In genomic region chr20:48294942-48295341, GRCh38 we compare ENCODE assay signal across 16 cellular contexts.
DNase-seq lines count a peak whose midpoint lies in the region; TF ChIP-seq lines count a peak whose summit lies in the region.
"Had no signal": no experiment of that assay in that cellular context is flagged by ENCODE, and none has a peak within 500 bp of the region (broad histone marks: within the 10 kb centered on the region; RNA-seq: fewer than 3 reads in every experiment).

No MANE protein-coding gene starts in this region.

- DNase-seq in HFFc6 (no peak), adipocyte (ENCODE audit: low read depth) (no peak), islet precursor cell (peak; percentile 81), stomach (no peak), hepatic stellate cell (ENCODE audit: low spot score) (no peak), COR-L47 (lab: John Stamatoyannopoulos, UW) (no peak)
- no peak for DNase-seq in activated CD4-positive, alpha-beta T cell treated with anti-CD3 and anti-CD28 coated beads for 4 hours
- no peak for DNase-seq in activated naive CD4-positive, alpha-beta T cell treated with Interleukin-2 at 50 U/mL for 16 hours
- DNase-seq: activated T-cell treated with anti-CD3 and anti-CD28 coated beads, Interleukin-2, amount 50 U/mL, for 72 hours; dorsolateral prefrontal cortex; NCI-H187 treated with DMSO at 0.1 percent for 48 hours; NCI-H526 had no signal

- H3K9ac ChIP-seq in adipocyte (ENCODE audit: low read length) = no peak overlapping the region

- H3K4me1 Mint-ChIP-seq in HFFc6 (ENCODE audit: low read depth) = peaks cover 60% of the 10 kb centered on the region

- H3K9me3 Mint-ChIP-seq in HFFc6 = no peaks in the 10 kb centered on the region
- H3K9me3 Mint-ChIP-seq: activated T-cell treated with anti-CD3 and anti-CD28 coated beads, Interleukin-2, amount 50 U/mL, for 72 hours; memory B cell had no signal

- H3K27ac Mint-ChIP-seq in HFFc6 = peak overlapping the region; percentile 81
- H3K27ac Mint-ChIP-seq: activated T-cell treated with anti-CD3 and anti-CD28 coated beads, Interleukin-2, amount 50 U/mL, for 72 hours; memory B cell had no signal

- H3K9me3 ChIP-seq in adipocyte (ENCODE audit: control insufficient read depth, low read length) = no peaks in the 10 kb centered on the region
- no peaks in the 10 kb centered on the region for H3K9me3 ChIP-seq in stomach
- H3K9me3 ChIP-seq: prostate gland had no signal

- intact Hi-C loops in stomach (cut with DNase I; ENCODE audit: low total_unique reads) = no loop called here

- H3K36me3 Mint-ChIP-seq in HFFc6 (ENCODE audit: low read depth) = peaks cover 5% of the 10 kb centered on the region
- H3K36me3 Mint-ChIP-seq: memory B cell had no signal

- TF ChIP-seq CTCF in HFFc6 (IDR thresholded peaks at IDR 0.05) (no peak), stomach (IDR thresholded peaks at IDR 0.05) (no peak)

- TF ChIP-seq POLR2A in stomach (IDR thresholded peaks at IDR 0.05) = no peak

- peaks cover 14% of the 10 kb centered on the region for H3K27me3 Mint-ChIP-seq in HFFc6 (ENCODE audit: insufficient read depth)

- TF ChIP-seq EP300 in stomach (IDR thresholded peaks at IDR 0.05) = no peak

- WGBS in stomach, 5 donors = 45 to 64% (median 62%) methylated on average over 5 of the region's 5 CpGs

- peak overlapping the region in 3 of 5 donors; percentile 1 to 63 (median 45) for H3K27ac ChIP-seq in stomach
- H3K27ac ChIP-seq: C4-2B, HL-60, prostate gland had no signal

- H3K27me3 ChIP-seq in adipocyte (replicated peaks; ENCODE audit: control insufficient read depth, insufficient read depth, low read length) (peaks cover 12% of the 10 kb centered on the region), stomach (no peaks in the 10 kb centered on the region)
- H3K27me3 ChIP-seq: dorsolateral prefrontal cortex had no signal

- H3K4me3 Mint-ChIP-seq in HFFc6 = peak overlapping the region; percentile 33; the same call in 1 of the 2 replicates
- H3K4me3 Mint-ChIP-seq: activated T-cell treated with anti-CD3 and anti-CD28 coated beads, Interleukin-2, amount 50 U/mL, for 72 hours; memory B cell had no signal

- peak overlapping the region; percentile 1 for H3K4me3 ChIP-seq in adipocyte (ENCODE audit: low read length)
- no peak overlapping the region for H3K4me3 ChIP-seq in stomach
- H3K4me3 ChIP-seq: dorsolateral prefrontal cortex, prostate gland had no signal

- H3K36me3 ChIP-seq in adipocyte (ENCODE audit: control insufficient read depth, insufficient read depth, low read length, severe bottlenecking) (no peaks in the 10 kb centered on the region), stomach (no peaks in the 10 kb centered on the region)
- H3K36me3 ChIP-seq: prostate gland had no signal

- H3K4me1 ChIP-seq in adipocyte (ENCODE audit: control insufficient read depth, insufficient read depth, low read length) = peaks cover 17% of the 10 kb centered on the region
- H3K4me1 ChIP-seq in stomach = peaks cover 0 to 33% (median 16%) of the 10 kb centered on the region in 4 donors
- H3K4me1 ChIP-seq: prostate gland had no signal
